Comparison of ENCODE assay signal across 21 cellular contexts in the genomic region with DNA sequence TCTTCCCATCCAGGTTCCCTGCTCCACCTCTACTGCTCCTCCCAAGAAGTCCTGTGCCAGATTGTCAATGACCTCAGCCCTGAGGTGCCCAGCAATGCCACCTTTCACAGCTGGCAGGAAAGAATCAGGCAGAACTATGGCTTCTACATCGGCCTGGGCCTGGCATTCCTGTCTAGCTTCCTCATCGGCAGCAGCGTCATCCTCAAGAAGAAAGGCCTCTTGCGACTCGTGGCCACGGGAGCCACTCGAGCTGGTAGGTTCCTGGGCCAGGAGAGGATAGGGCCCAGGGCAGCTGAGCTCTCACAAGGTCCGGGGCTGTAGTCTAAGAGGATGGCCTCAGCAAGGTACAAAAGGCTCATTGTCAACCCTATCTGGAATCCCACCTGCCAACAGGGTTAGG. TPM values are rescaled to one million over a fixed set of nuclear protein-coding genes. Genes with fewer than 3 reads are reported as not detected.
DNase-seq lines count a peak whose midpoint lies in the region; ATAC-seq, FAIRE-seq and TF ChIP-seq lines count a peak whose summit lies in the region.
"Had no signal": no experiment of that assay in that cellular context is flagged by ENCODE, and none has a peak within 500 bp of the region (broad histone marks: within the 10 kb centered on the region; RNA-seq: fewer than 3 reads in every experiment).

No MANE protein-coding gene starts in this region.

- WGBS in GM23248 (ENCODE audit: low coverage in 1 of 2, low lambda C conversion rate in 2 of 2, missing lambda C conversion rate in 2 of 2), 2 experiments: 71 to 85% methylated on average over 8 of the region's 8 CpGs

- H3K27me3 ChIP-seq in GM23248 (replicated peaks; ENCODE audit: insufficient read depth) (peaks cover 22% of the 10 kb centered on the region), astrocyte (ENCODE audit: insufficient read depth, low read length) (no peaks in the 10 kb centered on the region), stomach smooth muscle (ENCODE audit: control insufficient read depth in 1 of 2, insufficient read depth in 2 of 2, low read length in 2 of 2) (no peaks in the 10 kb centered on the region)

- H3K27ac Mint-ChIP-seq in astrocyte (ENCODE audit: unreplicated experiment) (no peak overlapping the region), nephron progenitor cell (no peak overlapping the region)
- H3K27ac Mint-ChIP-seq: CD8-positive, alpha-beta T cell; mesothelial cell of epicardium had no signal

- H3K9ac ChIP-seq in GM23248: no peak overlapping the region
- peak overlapping the region; percentile 42 for H3K9ac ChIP-seq in astrocyte (ENCODE audit: low read length)
- peak overlapping the region in 1 of 2 donors; percentile 50 for H3K9ac ChIP-seq in stomach smooth muscle (ENCODE audit: low read length in 2 of 2)

- H3F3A ChIP-seq in GM23248 (ENCODE audit: insufficient read depth): peaks cover 16% of the 10 kb centered on the region

- in situ Hi-C loops in GM23248 (cut with MboI): no loop called here

- TF ChIP-seq CTCF in astrocyte (IDR thresholded peaks at IDR 0.05; ENCODE audit: insufficient read depth, low read depth, low read length): no peak
- TF ChIP-seq CTCF in nephron progenitor cell (IDR thresholded peaks at IDR 0.05): no peak

- H4K20me1 ChIP-seq in GM23248 (ENCODE audit: insufficient read depth) (no peaks in the 10 kb centered on the region), astrocyte (ENCODE audit: insufficient read depth, low read length) (no peaks in the 10 kb centered on the region)

- DNase-seq in GM23248 (peak; percentile 54), astrocyte (ENCODE audit: low read depth) (peak; percentile 38), islet precursor cell (peak; percentile 74), GF-D8 (lab: John Stamatoyannopoulos, UW) (no peak), nephron progenitor cell (no peak)
- no peak for DNase-seq in stimulated activated CD4-positive, alpha-beta T cell treated with anti-CD3 and anti-CD28 coated beads, Interleukin-15, amount 100 ng/mL, for 24 hours
- DNase-seq: activated gamma-delta T cell; amniotic stem cell; CD8-positive, alpha-beta T cell; hippocampal formation; KG1; NCI-H1930; NCI-H345; spleen; stimulated activated CD8-positive, alpha-beta memory T cell treated with anti-CD3 and anti-CD28 coated beads, Interleukin-4, amount 100 ng/mL, for 48 hours had no signal

- peaks cover 10% of the 10 kb centered on the region for H3K27me3 Mint-ChIP-seq in astrocyte (ENCODE audit: low read depth, unreplicated experiment)
- H3K27me3 Mint-ChIP-seq in nephron progenitor cell (ENCODE audit: low read depth, poor library complexity): peaks cover 51% of the 10 kb centered on the region

- no peak overlapping the region for H2AFZ ChIP-seq in GM23248
- H2AFZ ChIP-seq in astrocyte (ENCODE audit: low read depth, low read length): no peak overlapping the region

- no peak overlapping the region for H3K4me2 ChIP-seq in GM23248 (ENCODE audit: unreplicated experiment)
- no peak overlapping the region for H3K4me2 ChIP-seq in astrocyte (ENCODE audit: low read length)

- no peak for FAIRE-seq in astrocyte (lab: Jason Lieb, UNC)
- FAIRE-seq: endometrium had no signal

- H3K9me3 Mint-ChIP-seq in astrocyte (ENCODE audit: unreplicated experiment) (no peaks in the 10 kb centered on the region), nephron progenitor cell (no peaks in the 10 kb centered on the region)
- H3K9me3 Mint-ChIP-seq: CD8-positive, alpha-beta T cell; mesothelial cell of epicardium had no signal

- H3K4me1 ChIP-seq in GM23248 (ENCODE audit: insufficient read depth) (peaks cover 17% of the 10 kb centered on the region), astrocyte (ENCODE audit: insufficient read depth, low read length) (peaks cover 28% of the 10 kb centered on the region), stomach smooth muscle (ENCODE audit: control insufficient read depth, insufficient read depth, low read length) (peaks cover 55% of the 10 kb centered on the region)

- H3K36me3 Mint-ChIP-seq in astrocyte (ENCODE audit: low read depth, unreplicated experiment) (peaks cover 2% of the 10 kb centered on the region), nephron progenitor cell (ENCODE audit: low read depth) (no peaks in the 10 kb centered on the region)
- H3K36me3 Mint-ChIP-seq: CD8-positive, alpha-beta T cell; mesothelial cell of epicardium had no signal

- ATAC-seq in HG03039 (IDR thresholded peaks at IDR 0.05; ENCODE audit: unreplicated experiment): no peak
- ATAC-seq: CD8-positive, alpha-beta T cell had no signal

- H3K4me1 Mint-ChIP-seq in astrocyte (ENCODE audit: low read depth, unreplicated experiment) (peaks cover 25% of the 10 kb centered on the region), nephron progenitor cell (peaks cover 25% of the 10 kb centered on the region)

- H3K27ac ChIP-seq in GM23248 (no peak overlapping the region), astrocyte (ENCODE audit: low read depth, low read length) (peak overlapping the region; percentile 62), stomach smooth muscle (ENCODE audit: low read length) (peak overlapping the region; percentile 73)
- H3K27ac ChIP-seq: neutrophil, spleen had no signal

- H3K4me3 Mint-ChIP-seq in astrocyte (ENCODE audit: unreplicated experiment) (peak overlapping the region; percentile 29), nephron progenitor cell (no peak overlapping the region)
- H3K4me3 Mint-ChIP-seq: CD8-positive, alpha-beta T cell; mesothelial cell of epicardium had no signal

- H3K9me2 ChIP-seq in GM23248 (ENCODE audit: insufficient read depth): no peaks in the 10 kb centered on the region

- H3K79me2 ChIP-seq in GM23248 (ENCODE audit: insufficient read depth) (no peaks in the 10 kb centered on the region), astrocyte (ENCODE audit: insufficient read depth, low read length) (no peaks in the 10 kb centered on the region)

- H3K4me3 ChIP-seq in GM23248 (no peak overlapping the region), astrocyte (ENCODE audit: insufficient read depth, low read depth, low read length) (no peak overlapping the region), stomach smooth muscle (ENCODE audit: low read length in 2 of 2) (no peak overlapping the region)
- H3K4me3 ChIP-seq: spleen had no signal

- H3K9me3 ChIP-seq in GM23248 (ENCODE audit: low read depth) (no peaks in the 10 kb centered on the region), astrocyte (ENCODE audit: insufficient read depth, low read depth, low read length) (no peaks in the 10 kb centered on the region), stomach smooth muscle (ENCODE audit: control insufficient read depth in 2 of 2, low read length in 2 of 2) (no peaks in the 10 kb centered on the region)
- H3K9me3 ChIP-seq: neutrophil, spleen had no signal

- H3K36me3 ChIP-seq in GM23248 (ENCODE audit: low read depth) (no peaks in the 10 kb centered on the region), astrocyte (ENCODE audit: insufficient read depth, low read length) (no peaks in the 10 kb centered on the region), stomach smooth muscle (ENCODE audit: control insufficient read depth in 2 of 2, insufficient read depth in 2 of 2, low read length in 2 of 2) (peaks cover 9 to 15% of the 10 kb centered on the region in 2 donors)
- H3K36me3 ChIP-seq: neutrophil, spleen had no signal

RNA-seq across cellular contexts. Expression of a gene that starts 3.1 kb away (rescaled TPM):
- total RNA-seq in GM23248 (2014; rRNA removed; shearing (Covaris generic)): not detected in 2 replicates
- polyA plus RNA-seq in GM23248 (2016; fragmentation: Nextera tagmentation; extraction: Ambion mirVana): not detected in 2 replicates
- 7.1 and 10.8 TPM in 2 replicates for total RNA-seq in astrocyte
- total RNA-seq: pulmonary artery endothelial cell had no signal

Comparison
In these comparisons a context has a peak if more than half of its experiments do, and no peak if none do; other contexts are left out.
1. DNase-seq: peak in GM23248 (single experiment), astrocyte (single experiment) and islet precursor cell (single experiment); none in GF-D8 (single experiment), stimulated activated CD4-positive, alpha-beta T cell treated with anti-CD3 and anti-CD28 coated beads, Interleukin-15, amount 100 ng/mL, for 24 hours (single experiment) and nephron progenitor cell (single experiment).